In genomic region chr9:35162605-35163315, GRCh38 we compare ENCODE assay signal across 8 cellular contexts. TPM values are rescaled to one million over a fixed set of nuclear protein-coding genes. Genes with fewer than 3 reads are reported as not detected.
DNase-seq lines count a peak whose midpoint lies in the region; ATAC-seq and TF ChIP-seq lines count a peak whose summit lies in the region.

No MANE protein-coding gene starts in this region.

- intact Hi-C loops in activated CD4-positive, alpha-beta T cell treated with anti-CD3 and anti-CD28 coated beads for 36 hours (cut with DNase I, micrococcal nuclease) = loop anchor here (5.0 kb wide), 2 partner anchors 45 to 570 kb away; partner anchors contain the start of genes ATOSB (in 1 of the 2), CREB3 (in 1 of the 2) and TLN1 (in 1 of the 2)

- H3K27ac Mint-ChIP-seq in activated CD4-positive, alpha-beta T cell treated with anti-CD3 and anti-CD28 coated beads for 36 hours = peak overlapping the region; percentile 4

- H3K9me3 Mint-ChIP-seq in activated CD4-positive, alpha-beta T cell treated with anti-CD3 and anti-CD28 coated beads for 36 hours (ENCODE audit: low read depth) = no peaks in the 10 kb centered on the region

- CTCF ChIA-PET in activated CD4-positive, alpha-beta T cell treated with anti-CD3 and anti-CD28 coated beads for 36 hours (lab: Charles Lee) = interaction anchor here (0.6 to 2.5 kb wide), 6 partner anchors 14 to 314 kb away, joined by 3 to 10 read pairs (median 4); partner anchors contain the start of gene ATOSB

- no peaks in the 10 kb centered on the region for H3K27me3 Mint-ChIP-seq in activated CD4-positive, alpha-beta T cell treated with anti-CD3 and anti-CD28 coated beads for 36 hours

- no peak for ATAC-seq in activated CD4-positive, alpha-beta T cell treated with anti-CD3 and anti-CD28 coated beads for 36 hours
- no peak for ATAC-seq in HG03045 (IDR thresholded peaks at IDR 0.05; ENCODE audit: unreplicated experiment)
- ATAC-seq in GM18519 (IDR thresholded peaks at IDR 0.05; ENCODE audit: low FRiP score, unreplicated experiment) = no peak
- ATAC-seq in HG03520 (IDR thresholded peaks at IDR 0.05; ENCODE audit: unreplicated experiment) = no peak

- H3K4me3 ChIP-seq in WI38 (ENCODE audit: low read depth, low read length) = peak overlapping the region; percentile 89
- peak overlapping the region; percentile 88 for H3K4me3 ChIP-seq in skeletal muscle cell (ENCODE audit: low read depth, low read length)

- DNase-seq in activated CD4-positive, alpha-beta T cell treated with anti-CD3 and anti-CD28 coated beads for 36 hours = no peak
- DNase-seq in activated CD4-positive, alpha-beta T cell treated with anti-CD3 and anti-CD28 coated beads for 4 hours = no peak
- DNase-seq in glomerular visceral epithelial cell (ENCODE audit: extremely low spot score) (peak; percentile 8), skeletal muscle cell (ENCODE audit: low read depth) (no peak)

- no peak for TF ChIP-seq CTCF in WI38 (IDR thresholded peaks at IDR 0.05; ENCODE audit: low read depth, low read length)

- POLR2A ChIA-PET in activated CD4-positive, alpha-beta T cell treated with anti-CD3 and anti-CD28 coated beads for 36 hours (lab: Charles Lee) = interaction anchor here (0.7 kb wide), 1 partner anchor 49 kb away, joined by 3 read pairs; no protein-coding TSS in a partner anchor

- peaks cover 22% of the 10 kb centered on the region for H3K4me1 Mint-ChIP-seq in activated CD4-positive, alpha-beta T cell treated with anti-CD3 and anti-CD28 coated beads for 36 hours

- H3K36me3 Mint-ChIP-seq in activated CD4-positive, alpha-beta T cell treated with anti-CD3 and anti-CD28 coated beads for 36 hours (ENCODE audit: low read depth) = no peaks in the 10 kb centered on the region

- peak overlapping the region; percentile 84 for H3K4me3 Mint-ChIP-seq in activated CD4-positive, alpha-beta T cell treated with anti-CD3 and anti-CD28 coated beads for 36 hours

RNA-seq across cellular contexts. Expression of gene UNC13B, which starts 1.0 kb away (rescaled TPM):
- 1 to 10 TPM; 2.7 to 4.0 TPM for total RNA-seq in activated CD4-positive, alpha-beta T cell treated with anti-CD3 and anti-CD28 coated beads for 36 hours

RNA-seq across cellular contexts. Expression of gene ATOSB, which starts 47.1 kb away (rescaled TPM):
- 1 to 10 TPM; 5.7 to 6.4 TPM for total RNA-seq in activated CD4-positive, alpha-beta T cell treated with anti-CD3 and anti-CD28 coated beads for 36 hours

RNA-seq across cellular contexts. Expression of gene STOML2, which starts 59.8 kb away (rescaled TPM):
- 100 to 1,000 TPM; 169 to 201 TPM for total RNA-seq in activated CD4-positive, alpha-beta T cell treated with anti-CD3 and anti-CD28 coated beads for 36 hours
